In the genomic region with DNA sequence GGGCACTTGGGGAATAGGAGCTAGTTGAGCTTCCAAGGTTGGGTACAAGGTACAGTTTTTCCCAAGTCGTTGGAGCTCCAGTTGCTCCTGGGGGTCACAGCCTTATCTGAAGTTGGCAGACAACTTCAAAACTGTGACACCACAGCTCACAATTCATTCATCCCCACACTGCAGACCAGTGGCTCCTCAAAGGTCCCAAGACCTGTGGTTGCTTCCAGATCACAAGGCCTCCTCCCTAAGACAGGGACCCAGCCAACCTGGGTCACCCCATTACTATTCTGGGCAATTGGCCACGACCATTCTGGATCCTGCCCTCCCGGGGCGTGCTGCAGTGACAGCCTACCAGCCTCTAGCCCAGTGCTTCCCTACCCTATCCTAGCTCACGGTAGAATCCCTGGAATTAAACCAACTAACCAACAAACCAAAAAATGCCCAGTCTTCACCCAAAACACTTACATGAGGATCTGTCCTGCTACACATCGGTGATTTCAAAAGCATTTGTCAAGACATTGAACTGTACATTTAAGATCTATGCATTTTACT, we compare ENCODE assay signal across 8 cellular contexts. TPM values are rescaled to one million over a fixed set of nuclear protein-coding genes. Genes with fewer than 3 reads are reported as not detected.
DNase-seq lines count a peak whose midpoint lies in the region; ATAC-seq and TF ChIP-seq lines count a peak whose summit lies in the region.

No MANE protein-coding gene starts in this region.

- peaks cover 16 to 77% (median 40%) of the 10 kb centered on the region in 11 experiments; a peak in 21 of 22 replicates for H4K20me1 ChIP-seq in BLaER1 treated with 17β-estradiol and CSF1 and Interleukin-3, amounts not matched to agents 10 nM and 100 nM

- peaks cover 42 to 55% (median 43%) of the 10 kb centered on the region in 10 experiments for H3K4me1 ChIP-seq in BLaER1 treated with 17β-estradiol and CSF1 and Interleukin-3, amounts not matched to agents 10 nM and 100 nM
- H3K4me1 ChIP-seq in HUES48 (ENCODE audit: control insufficient read depth, insufficient read depth, low read length), result peaks cover 6% of the 10 kb centered on the region
- peaks cover 39% of the 10 kb centered on the region for H3K4me1 ChIP-seq in lower lobe of right lung
- H3K4me1 ChIP-seq in uterus, result peaks cover 0 to 11% of the 10 kb centered on the region in 2 donors

- intact Hi-C loops in lower lobe of right lung (cut with DNase I), result no loop called here
- intact Hi-C loops in uterus (cut with DNase I; ENCODE audit: low total_unique reads), result no loop called here

- peak overlapping the region; percentile 42 to 98 (median 82) for H3K4me3 ChIP-seq in BLaER1 treated with 17β-estradiol and CSF1 and Interleukin-3, amounts not matched to agents 10 nM and 100 nM
- H3K4me3 ChIP-seq in HUES48 (ENCODE audit: low read depth, low read length), result peak overlapping the region; percentile 69
- peak overlapping the region; percentile 48 for H3K4me3 ChIP-seq in lower lobe of right lung
- H3K4me3 ChIP-seq in uterus, result peak overlapping the region; percentile 27 to 42

- DNase-seq in astrocyte of the hippocampus (ENCODE audit: low read depth, low spot score) (peak; percentile 17), lower lobe of right lung (no peak), uterus (no peak), superior temporal gyrus (ENCODE audit: extremely low spot score) (no peak), LoVo (ENCODE audit: low spot score) (no peak)

- ATAC-seq in lower lobe of right lung (no peak), GM19324 (IDR thresholded peaks at IDR 0.05; ENCODE audit: low FRiP score, unreplicated experiment) (no peak)

- TF ChIP-seq CTCF in lower lobe of right lung (IDR thresholded peaks at IDR 0.05), result no peak
- no peak for TF ChIP-seq CTCF in uterus (IDR thresholded peaks at IDR 0.05)

- no peaks in the 10 kb centered on the region for H3K27me3 ChIP-seq in BLaER1 treated with 17β-estradiol and CSF1 and Interleukin-3, amounts not matched to agents 10 nM and 100 nM
- H3K27me3 ChIP-seq in HUES48 (ENCODE audit: control insufficient read depth, insufficient read depth, low read length) (no peaks in the 10 kb centered on the region), lower lobe of right lung (ENCODE audit: low read depth) (no peaks in the 10 kb centered on the region), uterus (no peaks in the 10 kb centered on the region)

- peak overlapping the region; percentile 31 to 95 (median 82); a peak in 21 of 22 replicates for H3K9ac ChIP-seq in BLaER1 treated with 17β-estradiol and CSF1 and Interleukin-3, amounts not matched to agents 10 nM and 100 nM
- H3K9ac ChIP-seq in HUES48 (ENCODE audit: low read depth, low read length), result no peak overlapping the region

- TF ChIP-seq POLR2A in uterus (IDR thresholded peaks at IDR 0.05), result no peak

- H3K27ac ChIP-seq in BLaER1 treated with 17β-estradiol and CSF1 and Interleukin-3, amounts not matched to agents 10 nM and 100 nM, result peak overlapping the region in 10 of 11 experiments; percentile 16 to 92 (median 55); a peak in 17 of 22 replicates
- H3K27ac ChIP-seq in HUES48 (ENCODE audit: low read depth, low read length) (peak overlapping the region; percentile 60), lower lobe of right lung (peak overlapping the region; percentile 68), uterus (peak overlapping the region; percentile 81)

- H3K36me3 ChIP-seq in BLaER1 treated with 17β-estradiol and CSF1 and Interleukin-3, amounts not matched to agents 10 nM and 100 nM, result peaks cover 19 to 31% (median 22%) of the 10 kb centered on the region in 11 experiments
- H3K36me3 ChIP-seq in HUES48 (ENCODE audit: control insufficient read depth, insufficient read depth, low read length) (peaks cover 11% of the 10 kb centered on the region), lower lobe of right lung (peaks cover 13% of the 10 kb centered on the region), uterus (no peaks in the 10 kb centered on the region)

- H3K9me3 ChIP-seq in BLaER1 treated with 17β-estradiol and CSF1 and Interleukin-3, amounts not matched to agents 10 nM and 100 nM (replicated peaks in 1 of 11), result no peaks in the 10 kb centered on the region
- H3K9me3 ChIP-seq in HUES48 (ENCODE audit: control insufficient read depth, insufficient read depth, low read length) (no peaks in the 10 kb centered on the region), lower lobe of right lung (no peaks in the 10 kb centered on the region), uterus (no peaks in the 10 kb centered on the region)

- H3K4me2 ChIP-seq in BLaER1 treated with 17β-estradiol and CSF1 and Interleukin-3, amounts not matched to agents 10 nM and 100 nM, result peak overlapping the region; percentile 70 to 98 (median 81)

RNA-seq across cellular contexts. Expression of a gene that starts 0.9 kb away (rescaled TPM):
- total RNA-seq in lower lobe of right lung, result 3.9 TPM
- total RNA-seq in uterus, result 10 to 100 TPM in 1 of 4 donors, 1 to 10 TPM in 2, under 1 TPM in 1; 0.88 to 10.7 (median 3.7) TPM

RNA-seq across cellular contexts. Expression of a gene that starts 17.8 kb away (rescaled TPM):
- 425 TPM for total RNA-seq in lower lobe of right lung
- total RNA-seq in uterus, result 1,000 to 10,000 TPM; 1,421 to 3,100 (median 2,146) TPM

RNA-seq across cellular contexts. Expression of a gene that starts 18.2 kb away (rescaled TPM):
- total RNA-seq in lower lobe of right lung (34.8 TPM), uterus (10 to 100 TPM in 3 of 4 donors, 1 to 10 TPM in 1; 7.4 to 26.2 (median 14.2) TPM)

RNA-seq across cellular contexts. Expression of a gene that starts 28.5 kb away (rescaled TPM):
- total RNA-seq in lower lobe of right lung, result 23.0 TPM
- total RNA-seq in uterus, result 10 to 100 TPM; 11.8 to 74.3 (median 20.9) TPM

RNA-seq across cellular contexts. Expression of a gene that starts 39.2 kb away (rescaled TPM):
- 78.8 TPM for total RNA-seq in lower lobe of right lung
- total RNA-seq in uterus, result 100 to 1,000 TPM in 3 of 4 donors, 10 to 100 TPM in 1; 56.2 to 177 (median 127) TPM
